Comparison of ENCODE assay signal across 8 cellular contexts in genomic region chr13:94656766-94657165, GRCh38. TPM values are rescaled to one million over a fixed set of nuclear protein-coding genes. Genes with fewer than 3 reads are reported as not detected.
DNase-seq lines count a peak whose midpoint lies in the region; ATAC-seq and TF ChIP-seq lines count a peak whose summit lies in the region.

No MANE protein-coding gene starts in this region.

- no peak for TF ChIP-seq POLR2A in Peyer's patch (IDR thresholded peaks at IDR 0.05)

- H3K4me3 Mint-ChIP-seq in activated naive CD4-positive, alpha-beta T cell treated with anti-CD3 and anti-CD28 coated beads, Interleukin-2, amount 10 ng/mL, durations not matched to agents 7 days and 5 days = no peak overlapping the region

- ATAC-seq in HG03060 (IDR thresholded peaks at IDR 0.05; ENCODE audit: low read depth, unreplicated experiment) = peak; percentile 67
- ATAC-seq in activated naive CD4-positive, alpha-beta T cell treated with anti-CD3 and anti-CD28 coated beads, Interleukin-2, amount 50 U/mL, for 72 hours = peak; percentile 86 to 88

- H3K4me1 Mint-ChIP-seq in activated naive CD4-positive, alpha-beta T cell treated with anti-CD3 and anti-CD28 coated beads, Interleukin-2, amount 10 ng/mL, durations not matched to agents 7 days and 5 days = peaks cover 2% of the 10 kb centered on the region

- H3K9me3 ChIP-seq in Peyer's patch = no peaks in the 10 kb centered on the region

- DNase-seq in activated naive CD4-positive, alpha-beta T cell treated with Interleukin-2 at 50 U/mL for 16 hours = peak; percentile 13
- no peak for DNase-seq in activated naive CD4-positive, alpha-beta T cell treated with anti-CD3 and anti-CD28 coated beads, Interleukin-2, amount 10 ng/mL, durations not matched to agents 7 days and 5 days
- no peak for DNase-seq in activated naive CD4-positive, alpha-beta T cell treated with anti-CD3 and anti-CD28 coated beads, Interleukin-2, amount 50 U/mL, for 72 hours (ENCODE audit: low spot score in 2 of 2)
- peak; percentile 32 for DNase-seq in stimulated activated CD8-positive, alpha-beta memory T cell treated with anti-CD3 and anti-CD28 coated beads, Interleukin-4, amount 100 ng/mL, for 48 hours
- DNase-seq in NCI-H1417 treated with DMSO at 0.1 percent for 48 hours (lab: John Stamatoyannopoulos, UW) (no peak), Peyer's patch (no peak), NCI-H1436 treated with DMSO at 0.1 percent for 48 hours (lab: John Stamatoyannopoulos, UW) (no peak)

- H3K27ac ChIP-seq in Peyer's patch = no peak overlapping the region

- no peaks in the 10 kb centered on the region for H3K27me3 ChIP-seq in Peyer's patch

- CTCF ChIA-PET in activated naive CD4-positive, alpha-beta T cell treated with anti-CD3 and anti-CD28 coated beads, Interleukin-2, amount 10 ng/mL, durations not matched to agents 7 days and 5 days (lab: Charles Lee) = interaction anchor here (0.9 to 1.0 kb wide), 2 partner anchors 15 to 39 kb away, joined by 3 read pairs; no protein-coding TSS in a partner anchor

- H3K27ac Mint-ChIP-seq in activated naive CD4-positive, alpha-beta T cell treated with anti-CD3 and anti-CD28 coated beads, Interleukin-2, amount 10 ng/mL, durations not matched to agents 7 days and 5 days = no peak overlapping the region
- H3K27ac Mint-ChIP-seq in activated naive CD4-positive, alpha-beta T cell treated with anti-CD3 and anti-CD28 coated beads, Interleukin-2, amount 50 U/mL, for 72 hours = no peak overlapping the region

- TF ChIP-seq CTCF in Peyer's patch (IDR thresholded peaks at IDR 0.05) = no peak

- no peaks in the 10 kb centered on the region for H3K36me3 Mint-ChIP-seq in activated naive CD4-positive, alpha-beta T cell treated with anti-CD3 and anti-CD28 coated beads, Interleukin-2, amount 10 ng/mL, durations not matched to agents 7 days and 5 days
- H3K36me3 Mint-ChIP-seq in activated naive CD4-positive, alpha-beta T cell treated with anti-CD3 and anti-CD28 coated beads, Interleukin-2, amount 50 U/mL, for 72 hours = peaks cover 4% of the 10 kb centered on the region in 2 donors

- H3K4me1 ChIP-seq in Peyer's patch = peaks cover 0 to 12% (median 0%) of the 10 kb centered on the region in 4 donors

- no peaks in the 10 kb centered on the region for H3K36me3 ChIP-seq in Peyer's patch

- no peak overlapping the region for H3K4me3 ChIP-seq in Peyer's patch

- peaks cover 7% of the 10 kb centered on the region for H3K27me3 Mint-ChIP-seq in activated naive CD4-positive, alpha-beta T cell treated with anti-CD3 and anti-CD28 coated beads, Interleukin-2, amount 10 ng/mL, durations not matched to agents 7 days and 5 days

- no peaks in the 10 kb centered on the region for H3K9me3 Mint-ChIP-seq in activated naive CD4-positive, alpha-beta T cell treated with anti-CD3 and anti-CD28 coated beads, Interleukin-2, amount 10 ng/mL, durations not matched to agents 7 days and 5 days
- no peaks in the 10 kb centered on the region for H3K9me3 Mint-ChIP-seq in activated naive CD4-positive, alpha-beta T cell treated with anti-CD3 and anti-CD28 coated beads, Interleukin-2, amount 50 U/mL, for 72 hours

RNA-seq across cellular contexts. Expression of gene GPR180, which starts 55.1 kb away (rescaled TPM):
- 1 to 10 TPM; 7.3 to 7.5 TPM for total RNA-seq in activated naive CD4-positive, alpha-beta T cell treated with anti-CD3 and anti-CD28 coated beads, Interleukin-2, amount 50 U/mL, for 72 hours
- 1 to 10 TPM; 1.8 to 5.0 (median 3.5) TPM for total RNA-seq in Peyer's patch

RNA-seq across cellular contexts. Expression of gene SOX21, which starts 55.6 kb away (rescaled TPM):
- total RNA-seq in activated naive CD4-positive, alpha-beta T cell treated with anti-CD3 and anti-CD28 coated beads, Interleukin-2, amount 50 U/mL, for 72 hours = not detected
- total RNA-seq in Peyer's patch = not detected

Comparison
In these comparisons a context has a peak if more than half of its experiments do, and no peak if none do; other contexts are left out.
1. DNase-seq: peak in activated naive CD4-positive, alpha-beta T cell treated with Interleukin-2 at 50 U/mL for 16 hours (single experiment) and stimulated activated CD8-positive, alpha-beta memory T cell treated with anti-CD3 and anti-CD28 coated beads, Interleukin-4, amount 100 ng/mL, for 48 hours (single experiment); none in activated naive CD4-positive, alpha-beta T cell treated with anti-CD3 and anti-CD28 coated beads, Interleukin-2, amount 10 ng/mL, durations not matched to agents 7 days and 5 days (single experiment), activated naive CD4-positive, alpha-beta T cell treated with anti-CD3 and anti-CD28 coated beads, Interleukin-2, amount 50 U/mL, for 72 hours (0 of 2), NCI-H1417 treated with DMSO at 0.1 percent for 48 hours (single experiment), Peyer's patch (0 of 3) and NCI-H1436 treated with DMSO at 0.1 percent for 48 hours (single experiment).